1 cellular context compared by ENCODE assay signal in genomic region chr4:25953740-25954139, GRCh38.
TF ChIP-seq lines count a peak whose summit lies in the region.

No MANE protein-coding gene starts in this region.

TF ChIP-seq in GM23338, 12 proteins besides CTCF, POLR2A, EP300 and RAD21 (continued from another document):
- TF ChIP-seq ZNF462 (CRISPR knock-in tag; IDR thresholded peaks at IDR 0.05) = no peak
- no peak for TF ChIP-seq NANOG (IDR thresholded peaks at IDR 0.05; ENCODE audit: borderline replicate concordance)
- no peak for TF ChIP-seq ETS1 (IDR thresholded peaks at IDR 0.05)
